Comparison of ENCODE assay signal across 28 cellular contexts in the genomic region with DNA sequence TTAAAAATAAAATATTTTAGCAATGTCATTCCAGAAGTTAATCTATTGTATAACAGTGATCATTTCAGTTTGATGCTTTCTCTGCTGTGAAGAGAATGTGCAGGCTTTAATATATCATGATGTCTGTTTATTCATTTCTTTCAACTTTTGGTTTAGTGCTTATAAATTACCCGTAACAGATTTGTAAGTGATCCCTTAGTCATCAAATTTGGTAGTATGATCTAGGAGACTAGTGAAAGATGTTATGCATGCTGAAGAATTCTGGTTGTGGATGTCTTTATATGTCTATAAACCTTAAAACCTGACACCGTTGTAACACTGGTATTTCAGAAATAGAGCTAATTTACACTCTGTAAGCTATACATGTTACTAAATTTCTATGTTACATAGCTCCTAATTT.
"Had no signal": no experiment of that assay in that cellular context is flagged by ENCODE, and none has a peak within 500 bp of the region (broad histone marks: within the 10 kb centered on the region; RNA-seq: fewer than 3 reads in every experiment).

No MANE protein-coding gene starts in this region.

- H3K9me3 ChIP-seq: colonic mucosa, esophagus squamous epithelium had no signal

- H3K4me3 ChIP-seq: colonic mucosa, coronary artery, dorsolateral prefrontal cortex, esophagus muscularis mucosa, esophagus squamous epithelium, gastrocnemius medialis, gastroesophageal sphincter, heart left ventricle, heart right ventricle had no signal

- DNase-seq: colonic mucosa; cortex of kidney; dermis blood vessel endothelial cell; dorsolateral prefrontal cortex; effector CD4-positive, alpha-beta T cell; effector CD8-positive, alpha-beta T cell; effector memory CD4-positive, alpha-beta T cell; effector memory CD8-positive, alpha-beta T cell; endodermal cell; erythroblast; esophagus squamous epithelium; foreskin fibroblast; foreskin keratinocyte; foreskin melanocyte; gastrocnemius medialis; glutamatergic neuron; head of caudate nucleus; heart left ventricle; heart right ventricle had no signal

- H3K4me1 ChIP-seq: colonic mucosa, esophagus muscularis mucosa, esophagus squamous epithelium, foreskin keratinocyte, gastrocnemius medialis, gastroesophageal sphincter, heart left ventricle, heart right ventricle had no signal

- H3K36me3 ChIP-seq: colonic mucosa, esophagus muscularis mucosa, esophagus squamous epithelium, gastrocnemius medialis, gastroesophageal sphincter, heart left ventricle, heart right ventricle had no signal

- H3K27ac ChIP-seq: colonic mucosa, coronary artery, dorsolateral prefrontal cortex, epithelial cell of prostate, esophagus muscularis mucosa, esophagus squamous epithelium, foreskin keratinocyte, gastrocnemius medialis, gastroesophageal sphincter, heart left ventricle, heart right ventricle had no signal

- FAIRE-seq: colon, endometrium, endothelial cell of umbilical vein, frontal cortex had no signal

- H3K27me3 ChIP-seq: colonic mucosa, esophagus muscularis mucosa, esophagus squamous epithelium, foreskin keratinocyte, gastrocnemius medialis, gastroesophageal sphincter, heart left ventricle, heart right ventricle had no signal

- ATAC-seq: effector memory CD8-positive, alpha-beta T cell; esophagus mucosa; foreskin keratinocyte; gastrocnemius medialis; gastroesophageal sphincter; heart left ventricle; heart right ventricle had no signal
